In genomic region chr1:159011701-159012100, GRCh38 we compare ENCODE assay signal across 10 cellular contexts. TPM values are rescaled to one million over a fixed set of nuclear protein-coding genes. Genes with fewer than 3 reads are reported as not detected.
A peak's percentile ranks its signal among the peaks of the same experiment; 100 is the strongest.
DNase-seq lines count a peak whose midpoint lies in the region; ATAC-seq, FAIRE-seq and TF ChIP-seq lines count a peak whose summit lies in the region.
"Had no signal": no experiment of that assay in that cellular context is flagged by ENCODE, and none has a peak within 500 bp of the region (broad histone marks: within the 10 kb centered on the region; RNA-seq: fewer than 3 reads in every experiment).

No MANE protein-coding gene starts in this region.

- H3K36me3 Mint-ChIP-seq in activated naive CD4-positive, alpha-beta T cell treated with anti-CD3 and anti-CD28 coated beads, Interleukin-2, amount 10 ng/mL, durations not matched to agents 7 days and 5 days: peaks cover 60% of the 10 kb centered on the region
- H3K36me3 Mint-ChIP-seq in activated naive CD4-positive, alpha-beta T cell treated with anti-CD3 and anti-CD28 coated beads, Interleukin-2, amount 50 U/mL, for 72 hours: peaks cover 65 to 87% of the 10 kb centered on the region in 2 donors

- TF ChIP-seq CTCF in kidney (IDR thresholded peaks at IDR 0.05; ENCODE audit: borderline replicate concordance, extremely low read depth, insufficient read depth) (no peak), transverse colon (IDR thresholded peaks at IDR 0.05) (no peak)

- H3K9ac ChIP-seq in kidney (ENCODE audit: low read length in 2 of 2): no peak overlapping the region

- DNase-seq in activated naive CD4-positive, alpha-beta T cell treated with anti-CD3 and anti-CD28 coated beads, Interleukin-2, amount 10 ng/mL, durations not matched to agents 7 days and 5 days: no peak
- DNase-seq in activated naive CD4-positive, alpha-beta T cell treated with Interleukin-2 at 50 U/mL for 16 hours: no peak
- no peak for DNase-seq in activated naive CD4-positive, alpha-beta T cell treated with anti-CD3 and anti-CD28 coated beads, Interleukin-2, amount 50 U/mL, for 72 hours (ENCODE audit: low spot score in 2 of 2)
- DNase-seq in kidney (no peak), transverse colon (no peak), NCI-H524 (lab: John Stamatoyannopoulos, UW) (no peak), NCI-H345 treated with DMSO at 0.1 percent for 48 hours (lab: John Stamatoyannopoulos, UW; ENCODE audit: unreplicated experiment) (no peak), NCI-H82 treated with DMSO at 0.1 percent for 48 hours (lab: John Stamatoyannopoulos, UW; ENCODE audit: unreplicated experiment) (no peak)
- DNase-seq: C1 segment of cervical spinal cord, NCI-H524 treated with DMSO at 0.1 percent for 48 hours had no signal

- peak overlapping the region; percentile 88 for H3K27ac Mint-ChIP-seq in activated naive CD4-positive, alpha-beta T cell treated with anti-CD3 and anti-CD28 coated beads, Interleukin-2, amount 10 ng/mL, durations not matched to agents 7 days and 5 days
- H3K27ac Mint-ChIP-seq in activated naive CD4-positive, alpha-beta T cell treated with anti-CD3 and anti-CD28 coated beads, Interleukin-2, amount 50 U/mL, for 72 hours: peak overlapping the region; percentile 99 to 100

- H3K27me3 ChIP-seq in transverse colon: no peaks in the 10 kb centered on the region

- intact Hi-C loops in kidney (cut with DNase I): no loop called here
- intact Hi-C loops in transverse colon (cut with DNase I; ENCODE audit: low total_unique reads): no loop called here

- peaks cover 60% of the 10 kb centered on the region for H3K4me1 Mint-ChIP-seq in activated naive CD4-positive, alpha-beta T cell treated with anti-CD3 and anti-CD28 coated beads, Interleukin-2, amount 10 ng/mL, durations not matched to agents 7 days and 5 days

- no peaks in the 10 kb centered on the region for H3K9me3 Mint-ChIP-seq in activated naive CD4-positive, alpha-beta T cell treated with anti-CD3 and anti-CD28 coated beads, Interleukin-2, amount 10 ng/mL, durations not matched to agents 7 days and 5 days
- peaks cover 1 to 4% of the 10 kb centered on the region in 2 donors for H3K9me3 Mint-ChIP-seq in activated naive CD4-positive, alpha-beta T cell treated with anti-CD3 and anti-CD28 coated beads, Interleukin-2, amount 50 U/mL, for 72 hours

- H3K9me3 ChIP-seq in kidney (ENCODE audit: control insufficient read depth in 1 of 2, low read length in 2 of 2): no peaks in the 10 kb centered on the region
- H3K9me3 ChIP-seq in transverse colon: no peaks in the 10 kb centered on the region

- no peak for ATAC-seq in activated naive CD4-positive, alpha-beta T cell treated with anti-CD3 and anti-CD28 coated beads, Interleukin-2, amount 50 U/mL, for 72 hours

- no peak overlapping the region for H3K27ac ChIP-seq in kidney (ENCODE audit: low read depth in 2 of 2, low read length in 2 of 2)
- peak overlapping the region; percentile 49 to 90 (median 88) for H3K27ac ChIP-seq in transverse colon

- CTCF ChIA-PET in activated naive CD4-positive, alpha-beta T cell treated with anti-CD3 and anti-CD28 coated beads, Interleukin-2, amount 10 ng/mL, durations not matched to agents 7 days and 5 days (lab: Charles Lee): no interaction called here

- in situ Hi-C loops in transverse colon (cut with MboI; ENCODE audit: low pct_ligation_motif_present in 1 of 4, low pct_unique_long_range_greater_than_20kb in 1 of 4, low sequenced_read_pairs in 3 of 4): no loop called here

- no peak for TF ChIP-seq EP300 in transverse colon (IDR thresholded peaks at IDR 0.05; ENCODE audit: low read depth)

- TF ChIP-seq POLR2A in transverse colon (IDR thresholded peaks at IDR 0.05): no peak

- H3K36me3 ChIP-seq in kidney (ENCODE audit: control insufficient read depth in 1 of 2, insufficient read depth in 2 of 2, low read length in 2 of 2) (peaks cover under 1 to 6% of the 10 kb centered on the region in 2 donors), transverse colon (peaks cover 0 to 10% (median under 1%) of the 10 kb centered on the region in 4 donors)

- no peak for FAIRE-seq in kidney (lab: Jason Lieb, UNC)

- H3K4me3 Mint-ChIP-seq in activated naive CD4-positive, alpha-beta T cell treated with anti-CD3 and anti-CD28 coated beads, Interleukin-2, amount 10 ng/mL, durations not matched to agents 7 days and 5 days: peak overlapping the region; percentile 83

- H3K4me1 ChIP-seq in kidney (ENCODE audit: control insufficient read depth in 1 of 2, insufficient read depth in 1 of 2, low read depth in 1 of 2, low read length in 2 of 2) (peaks cover 0 to 2% of the 10 kb centered on the region in 2 donors), transverse colon (peaks cover 0 to 47% (median 4%) of the 10 kb centered on the region in 4 donors)

- H3K4me3 ChIP-seq in kidney (ENCODE audit: low read length in 2 of 2) (peak overlapping the region; percentile 22 to 47), transverse colon (peak overlapping the region in 2 of 4 donors; percentile 37 to 60)

- no peaks in the 10 kb centered on the region for H3K27me3 Mint-ChIP-seq in activated naive CD4-positive, alpha-beta T cell treated with anti-CD3 and anti-CD28 coated beads, Interleukin-2, amount 10 ng/mL, durations not matched to agents 7 days and 5 days

RNA-seq across cellular contexts. Expression of gene IFI16, which starts 2.0 kb away (rescaled TPM):
- total RNA-seq in activated naive CD4-positive, alpha-beta T cell treated with anti-CD3 and anti-CD28 coated beads, Interleukin-2, amount 50 U/mL, for 72 hours: 100 to 1,000 TPM; 226 to 314 TPM
- total RNA-seq in kidney: 91.8 TPM
- 30.0 TPM for polyA plus RNA-seq in kidney (ENCODE audit: insufficient read depth, low read depth, low replicate concordance)
- 10 to 100 TPM; 11.1 to 36.5 (median 17.9) TPM for total RNA-seq in transverse colon

Comparison
In these comparisons a context has a peak if more than half of its experiments do, and no peak if none do; other contexts are left out.
1. H3K27ac ChIP-seq: peak in transverse colon (4 of 4); none in kidney (0 of 2).